1 cellular context compared by ENCODE assay signal in the genomic region with DNA sequence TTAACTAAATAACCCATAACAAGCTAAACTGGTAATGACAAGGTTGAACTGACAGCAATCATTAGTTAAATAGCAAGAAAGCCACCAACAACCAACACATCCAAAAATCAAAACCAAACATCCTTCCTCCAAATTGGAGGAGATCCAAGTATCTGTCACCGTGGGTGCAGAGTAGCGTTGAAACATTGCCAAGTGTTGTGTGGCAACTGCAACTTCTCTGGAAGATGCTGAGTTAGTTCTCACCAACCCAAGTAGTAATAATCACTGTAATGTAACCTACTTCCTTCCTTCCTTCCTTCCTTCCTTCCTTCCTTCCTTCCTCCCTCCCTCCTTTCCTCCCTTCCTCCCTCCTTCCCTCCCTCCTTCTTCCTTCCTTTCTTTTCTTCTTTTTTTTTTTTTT.
TF ChIP-seq lines count a peak whose summit lies in the region.

No MANE protein-coding gene starts in this region.

TF ChIP-seq in A549, 52 proteins besides CTCF, POLR2A, EP300 and RAD21:
- TF ChIP-seq JUN (IDR thresholded peaks at IDR 0.05) (no peak), MAZ (IDR thresholded peaks at IDR 0.05; ENCODE audit: borderline replicate concordance, low read depth, low read length) (no peak), RNF2 (IDR thresholded peaks at IDR 0.05; ENCODE audit: borderline replicate concordance, low read depth) (no peak), RFX5 (IDR thresholded peaks at IDR 0.05) (no peak), RCOR1 (IDR thresholded peaks at IDR 0.05; ENCODE audit: low read depth, low read length) (no peak), CBX8 (IDR thresholded peaks at IDR 0.05) (no peak), GATA3 (IDR thresholded peaks at IDR 0.05; ENCODE audit: borderline replicate concordance) (no peak), HOXB13 (CRISPR knock-in tag; IDR thresholded peaks at IDR 0.05; ENCODE audit: low read depth) (no peak), NR3C1 (IDR thresholded peaks at IDR 0.05) (no peak), FOSB (CRISPR knock-in tag; IDR thresholded peaks at IDR 0.05) (no peak), HOXB5 (CRISPR knock-in tag; IDR thresholded peaks at IDR 0.05) (no peak), KDM1A (IDR thresholded peaks at IDR 0.05; ENCODE audit: low read depth) (no peak), ESRRA (IDR thresholded peaks at IDR 0.05; ENCODE audit: borderline replicate concordance, low read length) (no peak), HDAC2 (IDR thresholded peaks at IDR 0.05) (no peak)
- TF ChIP-seq, protein P1, sequence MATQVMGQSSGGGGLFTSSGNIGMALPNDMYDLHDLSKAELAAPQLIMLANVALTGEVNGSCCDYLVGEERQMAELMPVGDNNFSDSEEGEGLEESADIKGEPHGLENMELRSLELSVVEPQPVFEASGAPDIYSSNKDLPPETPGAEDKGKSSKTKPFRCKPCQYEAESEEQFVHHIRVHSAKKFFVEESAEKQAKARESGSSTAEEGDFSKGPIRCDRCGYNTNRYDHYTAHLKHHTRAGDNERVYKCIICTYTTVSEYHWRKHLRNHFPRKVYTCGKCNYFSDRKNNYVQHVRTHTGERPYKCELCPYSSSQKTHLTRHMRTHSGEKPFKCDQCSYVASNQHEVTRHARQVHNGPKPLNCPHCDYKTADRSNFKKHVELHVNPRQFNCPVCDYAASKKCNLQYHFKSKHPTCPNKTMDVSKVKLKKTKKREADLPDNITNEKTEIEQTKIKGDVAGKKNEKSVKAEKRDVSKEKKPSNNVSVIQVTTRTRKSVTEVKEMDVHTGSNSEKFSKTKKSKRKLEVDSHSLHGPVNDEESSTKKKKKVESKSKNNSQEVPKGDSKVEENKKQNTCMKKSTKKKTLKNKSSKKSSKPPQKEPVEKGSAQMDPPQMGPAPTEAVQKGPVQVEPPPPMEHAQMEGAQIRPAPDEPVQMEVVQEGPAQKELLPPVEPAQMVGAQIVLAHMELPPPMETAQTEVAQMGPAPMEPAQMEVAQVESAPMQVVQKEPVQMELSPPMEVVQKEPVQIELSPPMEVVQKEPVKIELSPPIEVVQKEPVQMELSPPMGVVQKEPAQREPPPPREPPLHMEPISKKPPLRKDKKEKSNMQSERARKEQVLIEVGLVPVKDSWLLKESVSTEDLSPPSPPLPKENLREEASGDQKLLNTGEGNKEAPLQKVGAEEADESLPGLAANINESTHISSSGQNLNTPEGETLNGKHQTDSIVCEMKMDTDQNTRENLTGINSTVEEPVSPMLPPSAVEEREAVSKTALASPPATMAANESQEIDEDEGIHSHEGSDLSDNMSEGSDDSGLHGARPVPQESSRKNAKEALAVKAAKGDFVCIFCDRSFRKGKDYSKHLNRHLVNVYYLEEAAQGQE (IDR thresholded peaks at IDR 0.05) = no peak
TF ChIP-seq in A549: peak in this region for 0.
